27 cellular contexts compared by ENCODE assay signal in the genomic region with DNA sequence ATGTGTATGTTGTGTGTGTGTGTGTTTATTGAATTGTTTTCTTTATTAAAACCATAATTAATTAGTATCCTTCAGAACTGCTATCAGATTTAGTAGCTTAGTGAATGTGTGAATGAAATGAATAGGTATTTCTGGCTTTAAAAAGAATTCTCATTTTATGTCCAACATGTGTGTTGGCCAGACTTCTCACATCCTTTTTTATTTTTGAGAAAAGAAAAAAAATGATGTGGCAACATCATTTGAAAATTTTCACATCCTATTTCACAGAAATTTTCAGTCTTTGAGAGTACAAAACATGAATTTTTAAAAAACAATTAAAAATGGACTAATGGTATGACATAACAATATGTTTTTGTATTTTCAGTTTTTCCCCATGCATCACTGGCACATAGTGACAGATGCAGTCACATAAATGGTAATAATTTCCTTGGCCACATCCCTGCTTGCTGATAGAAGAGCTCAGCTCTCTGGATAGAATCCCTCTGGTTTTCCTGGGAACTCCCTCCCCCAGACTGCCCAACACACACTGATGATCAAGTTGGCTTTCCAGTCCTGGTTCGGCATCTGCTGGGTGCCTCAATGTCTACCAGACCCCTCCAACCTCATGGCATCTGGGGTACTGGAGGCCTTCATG.
DNase-seq lines count a peak whose midpoint lies in the region; ATAC-seq lines count a peak whose summit lies in the region.
"Had no signal": no experiment of that assay in that cellular context is flagged by ENCODE, and none has a peak within 500 bp of the region (broad histone marks: within the 10 kb centered on the region; RNA-seq: fewer than 3 reads in every experiment).

No MANE protein-coding gene starts in this region.

- H3K9me3 ChIP-seq in thymus (ENCODE audit: control insufficient read depth), result no peaks in the 10 kb centered on the region
- H3K9me3 ChIP-seq: left lung, neutrophil, right lobe of liver, uterus had no signal

- no peak overlapping the region for H3K4me2 ChIP-seq in mesendoderm (ENCODE audit: low read length)

- H3K4me3 ChIP-seq in thymus (ENCODE audit: low read length) (no peak overlapping the region), mesendoderm (ENCODE audit: low read length) (no peak overlapping the region)
- H3K4me3 ChIP-seq: left lung, right lobe of liver, SK-N-MC, uterus had no signal

- H3K27ac ChIP-seq in thymus (ENCODE audit: low read depth) (peak overlapping the region; percentile 10), mesendoderm (ENCODE audit: low read depth, low read length) (no peak overlapping the region)
- H3K27ac ChIP-seq: left lung, neutrophil, right lobe of liver, RWPE1, SK-N-MC, uterus had no signal

- no peak overlapping the region for H4K8ac ChIP-seq in mesendoderm (ENCODE audit: low read depth, low read length)

- H2BK5ac ChIP-seq in mesendoderm (ENCODE audit: low read length), result no peak overlapping the region

- H4K5ac ChIP-seq in mesendoderm (ENCODE audit: low read length), result no peak overlapping the region

- ATAC-seq in GM19463 (IDR thresholded peaks at IDR 0.05; ENCODE audit: unreplicated experiment), result peak; percentile 31
- ATAC-seq: activated CD4-positive, alpha-beta T cell treated with anti-CD3 and anti-CD28 coated beads for 36 hours; left lung; right lobe of liver had no signal

- H3K27me3 ChIP-seq in thymus (ENCODE audit: control insufficient read depth, insufficient read depth), result no peaks in the 10 kb centered on the region
- no peaks in the 10 kb centered on the region for H3K27me3 ChIP-seq in mesendoderm (ENCODE audit: insufficient read depth, low read length, poor library complexity)
- H3K27me3 ChIP-seq: left lung, neutrophil, right lobe of liver, uterus had no signal

- no peak overlapping the region for H3K9ac ChIP-seq in mesendoderm (ENCODE audit: low read length)

- no peaks in the 10 kb centered on the region for H3K4me1 ChIP-seq in thymus (ENCODE audit: control insufficient read depth, insufficient read depth, low read length)
- no peaks in the 10 kb centered on the region for H3K4me1 ChIP-seq in mesendoderm (ENCODE audit: control insufficient read depth, low read depth, low read length)
- H3K4me1 ChIP-seq: right lobe of liver, uterus had no signal

- 95% methylated on average over 1 of the region's 1 CpG for WGBS in thymus
- WGBS in mesendoderm (ENCODE audit: extremely low coverage, insufficient coverage, low lambda C conversion rate), result no CpG with 5 or more reads among the region's 1 CpG

- DNase-seq in NOMO-1 treated with DMSO at 0.1 percent for 48 hours (lab: John Stamatoyannopoulos, UW; ENCODE audit: unreplicated experiment) (peak; percentile 38), NOMO-1 treated with dmso at 0.1 percent for 144 hours (lab: John Stamatoyannopoulos, UW; ENCODE audit: unreplicated experiment) (no peak), amniotic epithelial cell (ENCODE audit: low read depth) (peak; percentile 11), RKO (ENCODE audit: low spot score) (no peak), mesendoderm (no peak)
- no peak for DNase-seq in activated CD4-positive, CD25-positive, alpha-beta regulatory T cell treated with anti-CD3 and anti-CD28 coated beads, Interleukin-2, amount 50 U/mL, for 72 hours
- DNase-seq: 8988T; activated CD4-positive, alpha-beta T cell treated with anti-CD3 and anti-CD28 coated beads for 36 hours; activated effector memory CD4-positive, alpha-beta T cell treated with anti-CD3 and anti-CD28 coated beads, Interleukin-2, amount 50 U/mL, for 16 hours; activated naive CD8-positive, alpha-beta T cell treated with anti-CD3 and anti-CD28 coated beads, Interleukin-2, amount 10 ng/mL, durations not matched to agents 7 days and 5 days; activated T-cell treated with anti-CD3 and anti-CD28 coated beads for 4 hours; AML-193; DMS153; H9; left lung; NCI-H1417; NCI-H2081; NCI-H345; right lobe of liver; stimulated activated CD4-positive, alpha-beta T cell treated with anti-CD3 and anti-CD28 coated beads, Interleukin-4, amount 100 ng/mL, for 4 hours; stimulated activated naive CD4-positive, alpha-beta T cell; uterus had no signal

- no peak overlapping the region for H3K56ac ChIP-seq in mesendoderm (ENCODE audit: low read length)

- H2AK5ac ChIP-seq in mesendoderm (ENCODE audit: low read length), result no peak overlapping the region

- H3K18ac ChIP-seq in mesendoderm (ENCODE audit: low read length), result no peak overlapping the region

- no peak overlapping the region for H3K4ac ChIP-seq in mesendoderm (ENCODE audit: low read depth, low read length)

- H2BK15ac ChIP-seq in mesendoderm (replicated peaks; ENCODE audit: low read depth), result no peak overlapping the region

- H3K36me3 ChIP-seq in thymus (ENCODE audit: control insufficient read depth, insufficient read depth), result no peaks in the 10 kb centered on the region
- H3K36me3 ChIP-seq in mesendoderm (ENCODE audit: control insufficient read depth, insufficient read depth, low read length), result no peaks in the 10 kb centered on the region
- H3K36me3 ChIP-seq: left lung, neutrophil, right lobe of liver, uterus had no signal

- H3K79me1 ChIP-seq in mesendoderm (ENCODE audit: low read length), result no peaks in the 10 kb centered on the region

- H2BK120ac ChIP-seq in mesendoderm (ENCODE audit: low read depth, low read length), result no peak overlapping the region

- no peak overlapping the region for H3K23ac ChIP-seq in mesendoderm (ENCODE audit: low read length)

- H3K79me2 ChIP-seq in mesendoderm (ENCODE audit: control insufficient read depth, insufficient read depth, low read length), result no peaks in the 10 kb centered on the region

Comparison
In these comparisons a context has a peak if more than half of its experiments do, and no peak if none do; other contexts are left out.
1. DNase-seq: peak in NOMO-1 treated with DMSO at 0.1 percent for 48 hours (single experiment) and amniotic epithelial cell (single experiment); none in NOMO-1 treated with dmso at 0.1 percent for 144 hours (single experiment), RKO (single experiment), mesendoderm (single experiment) and activated CD4-positive, CD25-positive, alpha-beta regulatory T cell treated with anti-CD3 and anti-CD28 coated beads, Interleukin-2, amount 50 U/mL, for 72 hours (single experiment).